ENCODE assay signal across 8 cellular contexts in genomic region chr11:123132034-123132766, GRCh38.
DNase-seq lines count a peak whose midpoint lies in the region; ATAC-seq, FAIRE-seq and TF ChIP-seq lines count a peak whose summit lies in the region.
"Not testable (repeated sequence)": the region's sequence is repeated elsewhere in the genome, so short reads cannot be mapped to it uniquely, and the experiment has no call there.

No MANE protein-coding gene starts in this region.

- peaks cover 15% of the 10 kb centered on the region; the same call in 1 of the 2 replicates for H3K36me3 ChIP-seq in GM23248 (ENCODE audit: low read depth)
- peaks cover 13% of the 10 kb centered on the region for H3K36me3 ChIP-seq in osteoblast (ENCODE audit: insufficient read depth, low read length)

- peaks cover 16% of the 10 kb centered on the region for H3K36me3 Mint-ChIP-seq in MCF 10A (ENCODE audit: insufficient read depth, unreplicated experiment)

- H3K9me2 ChIP-seq in GM23248 (ENCODE audit: insufficient read depth): not testable (repeated sequence)

- ATAC-seq in right cardiac atrium: not testable (repeated sequence)

- not testable (repeated sequence) for H3K4me3 ChIP-seq in GM23248; right cardiac atrium (ENCODE audit: low read length); osteoblast (ENCODE audit: insufficient read depth, low read length)

- not testable (repeated sequence) for H4K20me1 ChIP-seq in GM23248 (ENCODE audit: insufficient read depth); osteoblast (ENCODE audit: insufficient read depth, low read length)

- H3K27me3 ChIP-seq in GM23248 (replicated peaks; ENCODE audit: insufficient read depth); right cardiac atrium (ENCODE audit: control insufficient read depth, insufficient read depth); osteoblast (ENCODE audit: insufficient read depth, low read length): not testable (repeated sequence)

- not testable (repeated sequence) for H3K9me3 ChIP-seq in GM23248 (ENCODE audit: low read depth); right cardiac atrium (ENCODE audit: control insufficient read depth, low read length); osteoblast (ENCODE audit: low read depth, low read length)

- H2AFZ ChIP-seq in GM23248; osteoblast (ENCODE audit: low read length): not testable (repeated sequence)

- H3K4me1 Mint-ChIP-seq in MCF 10A (ENCODE audit: insufficient read depth, unreplicated experiment): peaks cover 16% of the 10 kb centered on the region

- not testable (repeated sequence) for BruUV-seq in MCF 10A (replicated peaks; lab: Mats Ljungman, UMichigan)

- H3K79me2 ChIP-seq in GM23248 (ENCODE audit: insufficient read depth): peaks cover 87% of the 10 kb centered on the region
- H3K79me2 ChIP-seq in osteoblast (ENCODE audit: insufficient read depth, low read length): peaks cover 53% of the 10 kb centered on the region

- not testable (repeated sequence) for H3K27me3 Mint-ChIP-seq in MCF 10A (ENCODE audit: insufficient read depth, unreplicated experiment)

- H3K9me3 Mint-ChIP-seq in MCF 10A (ENCODE audit: unreplicated experiment): not testable (repeated sequence)

- DNase-seq in GM23248 (peak; percentile 85), fibroblast of gingiva (ENCODE audit: low read depth) (peak; percentile 42), osteoblast (ENCODE audit: insufficient read length, low spot score, missing footprints) (peak; percentile 23), stromal cell of bone marrow (ENCODE audit: low read depth) (peak; percentile 61)
- not testable (repeated sequence) for DNase-seq in RWPE1 (ENCODE audit: low spot score); MCF 10A (ENCODE audit: unreplicated experiment); right cardiac atrium

- peaks cover 87% of the 10 kb centered on the region for H3F3A ChIP-seq in GM23248 (ENCODE audit: insufficient read depth)

- FAIRE-seq in A204.1 (lab: Jason Lieb, UNC): peak; percentile 88

- H3K27ac ChIP-seq in GM23248: peak overlapping the region; percentile 95
- peak overlapping the region; percentile 43 for H3K27ac ChIP-seq in RWPE1
- H3K27ac ChIP-seq in right cardiac atrium (ENCODE audit: low read length): peak overlapping the region; percentile 52
- H3K27ac ChIP-seq in osteoblast (ENCODE audit: low read depth, low read length): peak overlapping the region; percentile 92

- H3K4me1 ChIP-seq in GM23248 (ENCODE audit: insufficient read depth) (peaks cover 78% of the 10 kb centered on the region), osteoblast (ENCODE audit: insufficient read depth, low read length) (peaks cover 60% of the 10 kb centered on the region)
- H3K4me1 ChIP-seq in right cardiac atrium (ENCODE audit: control insufficient read depth, insufficient read depth, low read length): not testable (repeated sequence)

- in situ Hi-C loops in GM23248 (cut with MboI): not testable (repeated sequence)

- H3K4me3 Mint-ChIP-seq in MCF 10A (ENCODE audit: unreplicated experiment): not testable (repeated sequence)

- POLR2A ChIA-PET in RWPE1 (lab: Yijun Ruan, JAX; ENCODE audit: low non-redundant PET): not testable (repeated sequence)
- POLR2A ChIA-PET in MCF 10A (lab: Yijun Ruan, JAX): interaction anchor here (1.2 kb wide), 1 partner anchor 10 kb away, joined by 6 read pairs; no protein-coding TSS in a partner anchor

- peak overlapping the region; percentile 29 for H3K4me2 ChIP-seq in GM23248 (ENCODE audit: unreplicated experiment)
- peak overlapping the region; percentile 61 for H3K4me2 ChIP-seq in osteoblast (ENCODE audit: insufficient read depth, low read length)

- intact Hi-C loops in MCF 10A (cut with micrococcal nuclease); right cardiac atrium (cut with DNase I): not testable (repeated sequence)

- CTCF ChIA-PET in RWPE1 (lab: Yijun Ruan, JAX): not testable (repeated sequence)
- CTCF ChIA-PET in MCF 10A (lab: Yijun Ruan, JAX): interaction anchor here (0.7 to 1.0 kb wide), 2 partner anchors 11 to 129 kb away, joined by 3 to 4 read pairs; no protein-coding TSS in a partner anchor

- peak overlapping the region; percentile 70 for H3K27ac Mint-ChIP-seq in MCF 10A (ENCODE audit: low read depth, unreplicated experiment)

- H3K9ac ChIP-seq in GM23248: peak overlapping the region; percentile 74

- not testable (repeated sequence) for TF ChIP-seq CTCF in RWPE1 (conservative IDR thresholded peaks at IDR 0.05; ENCODE audit: low read depth); MCF 10A (IDR thresholded peaks at IDR 0.05; ENCODE audit: unreplicated experiment); osteoblast (IDR thresholded peaks at IDR 0.05; ENCODE audit: extremely low read depth, low read depth, low read length)

- WGBS in GM23248 (ENCODE audit: low coverage in 1 of 2, low lambda C conversion rate in 2 of 2, missing lambda C conversion rate in 2 of 2), 2 experiments: 38 to 40% methylated on average over 8 of the region's 8 CpGs
- WGBS in right cardiac atrium: 75% methylated on average over 8 of the region's 8 CpGs

Comparison
In these comparisons a context has a peak if more than half of its experiments do, and no peak if none do; other contexts are left out.
1. H3K27ac ChIP-seq: peak in every context shown above with its lines; median percentile 95 in GM23248; 92 in osteoblast; 52 in right cardiac atrium; 43 in RWPE1.